Comparison of ENCODE assay signal across 8 cellular contexts in genomic region chr18:26655010-26655613, GRCh38.
DNase-seq lines count a peak whose midpoint lies in the region; ATAC-seq and TF ChIP-seq lines count a peak whose summit lies in the region.

No MANE protein-coding gene starts in this region.

- ATAC-seq in activated B cell treated with CpG ODN at 0.5 μM for 24 hours (ENCODE audit: low read depth) = no peak
- ATAC-seq in HG02798 (IDR thresholded peaks at IDR 0.05; ENCODE audit: poor library complexity, unreplicated experiment) = no peak

- no peaks in the 10 kb centered on the region for H3K36me3 Mint-ChIP-seq in activated B cell treated with CpG ODN at 0.5 μM for 24 hours (ENCODE audit: low read depth)
- H3K36me3 Mint-ChIP-seq in CD8-positive, alpha-beta memory T cell = peaks cover 0 to 4% (median 0%) of the 10 kb centered on the region in 3 donors

- POLR2A ChIA-PET in activated B cell treated with CpG ODN at 0.5 μM for 24 hours (lab: Charles Lee) = no interaction called here
- POLR2A ChIA-PET in CD8-positive, alpha-beta memory T cell (lab: Charles Lee) = no interaction called here

- peaks cover 47% of the 10 kb centered on the region for H3K4me1 ChIP-seq in left ventricle myocardium inferior
- no peaks in the 10 kb centered on the region for H3K4me1 ChIP-seq in CD8-positive, alpha-beta memory T cell (ENCODE audit: insufficient read depth, low read length)

- H3K27me3 ChIP-seq in H7 (ENCODE audit: control insufficient read depth, insufficient read depth, low read length) = peaks cover 25% of the 10 kb centered on the region
- H3K27me3 ChIP-seq in left ventricle myocardium inferior (ENCODE audit: low read depth) = peaks cover 11% of the 10 kb centered on the region
- H3K27me3 ChIP-seq in CD8-positive, alpha-beta memory T cell (ENCODE audit: insufficient read depth, low read length, poor library complexity, severe bottlenecking) = peaks cover 14% of the 10 kb centered on the region

- TF ChIP-seq CTCF in activated B cell treated with CpG ODN at 0.5 μM for 24 hours (IDR thresholded peaks at IDR 0.05) (no peak), left ventricle myocardium inferior (IDR thresholded peaks at IDR 0.05; ENCODE audit: borderline replicate concordance) (no peak), retinal pigment epithelial cell (conservative IDR thresholded peaks at IDR 0.05; ENCODE audit: low read depth, low read length) (no peak)

- H3K27me3 Mint-ChIP-seq in activated B cell treated with CpG ODN at 0.5 μM for 24 hours = peaks cover 58% of the 10 kb centered on the region
- H3K27me3 Mint-ChIP-seq in CD8-positive, alpha-beta memory T cell = peaks cover 44 to 78% of the 10 kb centered on the region in 2 donors

- intact Hi-C loops in activated B cell treated with CpG ODN at 0.5 μM for 24 hours (cut with micrococcal nuclease) (no loop called here), left ventricle myocardium inferior (cut with micrococcal nuclease) (no loop called here)

- H3K36me3 ChIP-seq in H7 (replicated peaks; ENCODE audit: control insufficient read depth, insufficient read depth, low read length) (no peaks in the 10 kb centered on the region), left ventricle myocardium inferior (no peaks in the 10 kb centered on the region)
- no peaks in the 10 kb centered on the region for H3K36me3 ChIP-seq in CD8-positive, alpha-beta memory T cell (ENCODE audit: insufficient read depth, low read length)

- H3K4me3 ChIP-seq in H7 (ENCODE audit: insufficient read depth, low read depth, low read length) (peak overlapping the region; percentile 61), left ventricle myocardium inferior (peak overlapping the region; percentile 78), retinal pigment epithelial cell (ENCODE audit: low read length) (peak overlapping the region; percentile 72)
- H3K4me3 ChIP-seq in CD8-positive, alpha-beta memory T cell (ENCODE audit: low read length) = no peak overlapping the region

- peaks cover 14% of the 10 kb centered on the region for H3K4me1 Mint-ChIP-seq in activated B cell treated with CpG ODN at 0.5 μM for 24 hours
- peaks cover 7 to 15% (median 13%) of the 10 kb centered on the region in 3 donors for H3K4me1 Mint-ChIP-seq in CD8-positive, alpha-beta memory T cell

- H3K9me3 ChIP-seq in left ventricle myocardium inferior (replicated peaks) = no peaks in the 10 kb centered on the region
- H3K9me3 ChIP-seq in CD8-positive, alpha-beta memory T cell (ENCODE audit: low read length) = no peaks in the 10 kb centered on the region

- no peak overlapping the region for H3K27ac Mint-ChIP-seq in activated B cell treated with CpG ODN at 0.5 μM for 24 hours
- no peak overlapping the region for H3K27ac Mint-ChIP-seq in CD8-positive, alpha-beta memory T cell

- H3K4me3 Mint-ChIP-seq in activated B cell treated with CpG ODN at 0.5 μM for 24 hours = peak overlapping the region; percentile 21
- H3K4me3 Mint-ChIP-seq in CD8-positive, alpha-beta memory T cell = peak overlapping the region in 2 of 7 donors; percentile 19 to 35

- no peaks in the 10 kb centered on the region for H3K9me3 Mint-ChIP-seq in activated B cell treated with CpG ODN at 0.5 μM for 24 hours
- H3K9me3 Mint-ChIP-seq in CD8-positive, alpha-beta memory T cell = peaks cover 0 to 4% (median 1%) of the 10 kb centered on the region in 5 donors

- DNase-seq in H7 (no peak), activated B cell treated with CpG ODN at 0.5 μM for 24 hours (no peak), left ventricle myocardium inferior (no peak), retinal pigment epithelial cell (ENCODE audit: low read depth) (no peak), SIG-M5 treated with dmso at 0.1 percent for 504 hours (lab: John Stamatoyannopoulos, UW; ENCODE audit: unreplicated experiment) (no peak)
- no peak for DNase-seq in CD8-positive, alpha-beta memory T cell
- no peak for DNase-seq in activated effector memory CD4-positive, alpha-beta T cell treated with anti-CD3 and anti-CD28 coated beads, Interleukin-2, amount 50 U/mL, for 16 hours

- peak overlapping the region; percentile 92 for H3K27ac ChIP-seq in left ventricle myocardium inferior (replicated peaks)
- no peak overlapping the region for H3K27ac ChIP-seq in CD8-positive, alpha-beta memory T cell (ENCODE audit: low read depth, low read length)

- CTCF ChIA-PET in activated B cell treated with CpG ODN at 0.5 μM for 24 hours (lab: Charles Lee) = no interaction called here
- CTCF ChIA-PET in CD8-positive, alpha-beta memory T cell (lab: Charles Lee) = no interaction called here
